In genomic region chr10:11505636-11506035, GRCh38 we compare ENCODE assay signal across 15 cellular contexts.
DNase-seq lines count a peak whose midpoint lies in the region; ATAC-seq and TF ChIP-seq lines count a peak whose summit lies in the region.
"Had no signal": no experiment of that assay in that cellular context is flagged by ENCODE, and none has a peak within 500 bp of the region (broad histone marks: within the 10 kb centered on the region; RNA-seq: fewer than 3 reads in every experiment).

No MANE protein-coding gene starts in this region.

- CTCF ChIA-PET in WTC11 (lab: Charles Lee): interaction anchor here (0.6 to 1.3 kb wide), 6 partner anchors 10 to 253 kb away, joined by 3 to 8 read pairs (median 4); no protein-coding TSS in a partner anchor

- H3K4me1 Mint-ChIP-seq in WTC11: peaks cover 13% of the 10 kb centered on the region
- peaks cover 15% of the 10 kb centered on the region for H3K4me1 Mint-ChIP-seq in stimulated activated naive CD8-positive, alpha-beta T cell treated with anti-CD3 and anti-CD28 coated beads, Interleukin-15, Interleukin-2, amounts not matched to agents 100 ng/mL and 50 ng/mL, for 24 hours (ENCODE audit: low read depth)
- H3K4me1 Mint-ChIP-seq in HFFc6 (ENCODE audit: low read depth): peaks cover 6% of the 10 kb centered on the region; the same call in 1 of the 2 replicates

- DNase-seq in activated naive CD4-positive, alpha-beta T cell treated with anti-CD3 and anti-CD28 coated beads, Interleukin-2, amount 50 U/mL, for 72 hours (ENCODE audit: low spot score in 2 of 2): peak in 1 of 2 donors; percentile 25
- DNase-seq in activated naive CD4-positive, alpha-beta T cell treated with Interleukin-2 at 50 U/mL for 16 hours: no peak
- no peak for DNase-seq in WTC11 (ENCODE audit: low spot score)
- peak; percentile 41 for DNase-seq in midbrain (lab: John Stamatoyannopoulos, UW)
- no peak for DNase-seq in HPDE6-E6E7 (ENCODE audit: extremely low spot score)
- DNase-seq in HFFc6: no peak
- DNase-seq: activated CD4-positive, CD25-positive, alpha-beta regulatory T cell treated with anti-CD3 and anti-CD28 coated beads, Interleukin-2, amount 50 U/mL, for 72 hours; aorta; EL; foreskin melanocyte; left lung; SIG-M5 had no signal

- no peak overlapping the region for H3K4me3 Mint-ChIP-seq in WTC11
- H3K4me3 Mint-ChIP-seq in stimulated activated naive CD8-positive, alpha-beta T cell treated with anti-CD3 and anti-CD28 coated beads, Interleukin-15, Interleukin-2, amounts not matched to agents 100 ng/mL and 50 ng/mL, for 24 hours: no peak overlapping the region
- no peak overlapping the region for H3K4me3 Mint-ChIP-seq in HFFc6
- H3K4me3 Mint-ChIP-seq: activated T-helper 1 cell treated with anti-CD3 and anti-CD28 coated beads, Interleukin-12 subunit alpha, Interleukin-12 subunit beta, Interleukin-2, Interleukin-4 antibody, amounts not matched to agents 30 ng/mL and 10 ng/mL and 1 ng/mL, durations not matched to agents 14 hours and 24 hours and 36 hours had no signal

- H3K27me3 Mint-ChIP-seq in WTC11 (ENCODE audit: low read depth): no peaks in the 10 kb centered on the region
- no peaks in the 10 kb centered on the region for H3K27me3 Mint-ChIP-seq in stimulated activated naive CD8-positive, alpha-beta T cell treated with anti-CD3 and anti-CD28 coated beads, Interleukin-15, Interleukin-2, amounts not matched to agents 100 ng/mL and 50 ng/mL, for 24 hours
- no peaks in the 10 kb centered on the region for H3K27me3 Mint-ChIP-seq in HFFc6 (ENCODE audit: insufficient read depth)

- POLR2A ChIA-PET in WTC11 (lab: Charles Lee): no interaction called here

- no peak for TF ChIP-seq CTCF in WTC11 (IDR thresholded peaks at IDR 0.05)
- TF ChIP-seq CTCF in HFFc6 (IDR thresholded peaks at IDR 0.05): no peak

- no peak overlapping the region for H3K27ac Mint-ChIP-seq in activated naive CD4-positive, alpha-beta T cell treated with anti-CD3 and anti-CD28 coated beads, Interleukin-2, amount 50 U/mL, for 72 hours
- H3K27ac Mint-ChIP-seq in WTC11 (peak overlapping the region; percentile 78), HFFc6 (no peak overlapping the region)
- H3K27ac Mint-ChIP-seq in stimulated activated naive CD8-positive, alpha-beta T cell treated with anti-CD3 and anti-CD28 coated beads, Interleukin-15, Interleukin-2, amounts not matched to agents 100 ng/mL and 50 ng/mL, for 24 hours: peak overlapping the region; percentile 61
- H3K27ac Mint-ChIP-seq: activated T-helper 1 cell treated with anti-CD3 and anti-CD28 coated beads, Interleukin-12 subunit alpha, Interleukin-12 subunit beta, Interleukin-2, Interleukin-4 antibody, amounts not matched to agents 30 ng/mL and 10 ng/mL and 1 ng/mL, durations not matched to agents 14 hours and 24 hours and 36 hours had no signal

- H3K9me3 Mint-ChIP-seq in activated naive CD4-positive, alpha-beta T cell treated with anti-CD3 and anti-CD28 coated beads, Interleukin-2, amount 50 U/mL, for 72 hours: no peaks in the 10 kb centered on the region
- H3K9me3 Mint-ChIP-seq in WTC11 (no peaks in the 10 kb centered on the region), HFFc6 (no peaks in the 10 kb centered on the region)
- no peaks in the 10 kb centered on the region for H3K9me3 Mint-ChIP-seq in stimulated activated naive CD8-positive, alpha-beta T cell treated with anti-CD3 and anti-CD28 coated beads, Interleukin-15, Interleukin-2, amounts not matched to agents 100 ng/mL and 50 ng/mL, for 24 hours
- H3K9me3 Mint-ChIP-seq: activated T-helper 1 cell treated with anti-CD3 and anti-CD28 coated beads, Interleukin-12 subunit alpha, Interleukin-12 subunit beta, Interleukin-2, Interleukin-4 antibody, amounts not matched to agents 30 ng/mL and 10 ng/mL and 1 ng/mL, durations not matched to agents 14 hours and 24 hours and 36 hours had no signal

- H3K36me3 Mint-ChIP-seq in activated naive CD4-positive, alpha-beta T cell treated with anti-CD3 and anti-CD28 coated beads, Interleukin-2, amount 50 U/mL, for 72 hours: no peaks in the 10 kb centered on the region
- H3K36me3 Mint-ChIP-seq in WTC11 (no peaks in the 10 kb centered on the region), HFFc6 (ENCODE audit: low read depth) (no peaks in the 10 kb centered on the region)
- H3K36me3 Mint-ChIP-seq in stimulated activated naive CD8-positive, alpha-beta T cell treated with anti-CD3 and anti-CD28 coated beads, Interleukin-15, Interleukin-2, amounts not matched to agents 100 ng/mL and 50 ng/mL, for 24 hours (ENCODE audit: low read depth): peaks cover 8% of the 10 kb centered on the region

- peak; percentile 89 to 99 for ATAC-seq in activated naive CD4-positive, alpha-beta T cell treated with anti-CD3 and anti-CD28 coated beads, Interleukin-2, amount 50 U/mL, for 72 hours
- ATAC-seq in WTC11 (no peak; the same call in none of the 2 replicates), GM18519 (IDR thresholded peaks at IDR 0.05; ENCODE audit: low FRiP score, unreplicated experiment) (no peak)
- ATAC-seq: left lung had no signal

TF ChIP-seq in WTC11, 78 proteins besides CTCF, POLR2A, EP300 and RAD21:
- TF ChIP-seq, protein P1, sequence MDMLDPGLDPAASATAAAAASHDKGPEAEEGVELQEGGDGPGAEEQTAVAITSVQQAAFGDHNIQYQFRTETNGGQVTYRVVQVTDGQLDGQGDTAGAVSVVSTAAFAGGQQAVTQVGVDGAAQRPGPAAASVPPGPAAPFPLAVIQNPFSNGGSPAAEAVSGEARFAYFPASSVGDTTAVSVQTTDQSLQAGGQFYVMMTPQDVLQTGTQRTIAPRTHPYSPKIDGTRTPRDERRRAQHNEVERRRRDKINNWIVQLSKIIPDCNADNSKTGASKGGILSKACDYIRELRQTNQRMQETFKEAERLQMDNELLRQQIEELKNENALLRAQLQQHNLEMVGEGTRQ (CRISPR knock-in tag; IDR thresholded peaks at IDR 0.05): no peak
- no peak for TF ChIP-seq CREB1 (CRISPR knock-in tag; IDR thresholded peaks at IDR 0.05)
- no peak for TF ChIP-seq ZNF317 (CRISPR knock-in tag; IDR thresholded peaks at IDR 0.05; ENCODE audit: borderline replicate concordance, low read depth)

Comparison
In these comparisons a context has a peak if more than half of its experiments do, and no peak if none do; other contexts are left out.
1. ATAC-seq: peak in activated naive CD4-positive, alpha-beta T cell treated with anti-CD3 and anti-CD28 coated beads, Interleukin-2, amount 50 U/mL, for 72 hours (2 of 2); none in WTC11 (single experiment) and GM18519 (single experiment).
2. H3K27ac Mint-ChIP-seq: peak in WTC11 (single experiment) and stimulated activated naive CD8-positive, alpha-beta T cell treated with anti-CD3 and anti-CD28 coated beads, Interleukin-15, Interleukin-2, amounts not matched to agents 100 ng/mL and 50 ng/mL, for 24 hours (single experiment); none in activated naive CD4-positive, alpha-beta T cell treated with anti-CD3 and anti-CD28 coated beads, Interleukin-2, amount 50 U/mL, for 72 hours (0 of 2) and HFFc6 (single experiment).